ENCODE assay signal across 10 cellular contexts in genomic region chr7:120856198-120856597, GRCh38. TPM values are rescaled to one million over a fixed set of nuclear protein-coding genes. Genes with fewer than 3 reads are reported as not detected.
DNase-seq lines count a peak whose midpoint lies in the region; ATAC-seq and TF ChIP-seq lines count a peak whose summit lies in the region.
"Had no signal": no experiment of that assay in that cellular context is flagged by ENCODE, and none has a peak within 500 bp of the region (broad histone marks: within the 10 kb centered on the region; RNA-seq: fewer than 3 reads in every experiment).

No MANE protein-coding gene starts in this region.

- H3K9me3 ChIP-seq in esophagus muscularis mucosa (no peaks in the 10 kb centered on the region), parathyroid adenoma (ENCODE audit: control insufficient read depth, low read length) (no peaks in the 10 kb centered on the region), MG63 (no peaks in the 10 kb centered on the region)
- H3K9me3 ChIP-seq: testis had no signal

- H2AFZ ChIP-seq in parathyroid adenoma = no peak overlapping the region

- peak overlapping the region; percentile 68 to 81 (median 74) for H3K4me3 ChIP-seq in esophagus muscularis mucosa
- H3K4me3 ChIP-seq in parathyroid adenoma (ENCODE audit: low read depth, low read length) = peak overlapping the region; percentile 70
- no peak overlapping the region for H3K4me3 ChIP-seq in MG63

- peaks cover 21% of the 10 kb centered on the region for H3K36me3 Mint-ChIP-seq in Calu3 (ENCODE audit: insufficient read depth, unreplicated experiment)

- H3K4me3 Mint-ChIP-seq in Calu3 (ENCODE audit: low read depth, unreplicated experiment) = peak overlapping the region; percentile 98

- H3K27me3 ChIP-seq in esophagus muscularis mucosa (no peaks in the 10 kb centered on the region), parathyroid adenoma (ENCODE audit: control insufficient read depth, insufficient read depth, low read length) (no peaks in the 10 kb centered on the region), MG63 (no peaks in the 10 kb centered on the region)
- H3K27me3 ChIP-seq: testis had no signal

- H3K9ac ChIP-seq in parathyroid adenoma = no peak overlapping the region

- H3K4me1 ChIP-seq in esophagus muscularis mucosa (peaks cover 5 to 19% (median 11%) of the 10 kb centered on the region in 4 donors), parathyroid adenoma (no peaks in the 10 kb centered on the region)
- H3K4me1 ChIP-seq: testis had no signal

- TF ChIP-seq POLR2A in esophagus muscularis mucosa (IDR thresholded peaks at IDR 0.05; ENCODE audit: low read depth) = no peak

- DNase-seq in Calu3 (no peak), NCI-H69 (lab: John Stamatoyannopoulos, UW) (peak; percentile 18), esophagus muscularis mucosa (ENCODE audit: extremely low spot score) (no peak), MG63 (no peak), CD1c-positive myeloid dendritic cell (ENCODE audit: extremely low spot score) (no peak)

- WGBS in esophagus muscularis mucosa = 77% methylated on average over 5 of the region's 5 CpGs

- no peaks in the 10 kb centered on the region for H3K79me2 ChIP-seq in parathyroid adenoma

- no peak for TF ChIP-seq CTCF in Calu3 (IDR thresholded peaks at IDR 0.05; ENCODE audit: unreplicated experiment)
- no peak for TF ChIP-seq CTCF in esophagus muscularis mucosa (IDR thresholded peaks at IDR 0.05)
- no peak for TF ChIP-seq CTCF in parathyroid adenoma (IDR thresholded peaks at IDR 0.05)

- H3K27ac ChIP-seq in esophagus muscularis mucosa (replicated peaks in 1 of 4) (no peak overlapping the region), parathyroid adenoma (no peak overlapping the region)

- intact Hi-C loops in Calu3 (cut with micrococcal nuclease; ENCODE audit: unreplicated experiment) (loop anchor here (2.0 kb wide), 1 partner anchor 49 kb away; no protein-coding TSS in a partner anchor), esophagus muscularis mucosa (cut with DNase I) (loop anchor here (5.0 kb wide), 2 partner anchors 49 to 96 kb away; partner anchors contain the start of gene ING3)

- H3K36me3 ChIP-seq in esophagus muscularis mucosa (no peaks in the 10 kb centered on the region), parathyroid adenoma (ENCODE audit: control insufficient read depth, insufficient read depth, low read length) (no peaks in the 10 kb centered on the region), MG63 (no peaks in the 10 kb centered on the region)

- H3K9me3 Mint-ChIP-seq in Calu3 (ENCODE audit: low read depth, unreplicated experiment) = no peaks in the 10 kb centered on the region

- no peaks in the 10 kb centered on the region for H3K27me3 Mint-ChIP-seq in Calu3 (ENCODE audit: unreplicated experiment)

- TF ChIP-seq EP300 in esophagus muscularis mucosa (IDR thresholded peaks at IDR 0.05) = no peak

- CTCF ChIA-PET in Calu3 (lab: Charles Lee) = no interaction called here

- H3K27ac Mint-ChIP-seq in Calu3 (ENCODE audit: unreplicated experiment) = no peak overlapping the region

- ATAC-seq in HG03139 (IDR thresholded peaks at IDR 0.05; ENCODE audit: unreplicated experiment) (no peak), HG02973 (IDR thresholded peaks at IDR 0.05; ENCODE audit: unreplicated experiment) (no peak)

- H3K4me1 Mint-ChIP-seq in Calu3 (ENCODE audit: low read depth, unreplicated experiment) = peaks cover 9% of the 10 kb centered on the region

- no TSS peak for BruUV-seq in Calu3 (replicated peaks; lab: Mats Ljungman, UMichigan)

- peak overlapping the region; percentile 85 for H3K4me2 ChIP-seq in parathyroid adenoma (ENCODE audit: low read length)

RNA-seq across cellular contexts. Expression of gene TSPAN12, which starts 1.7 kb away (rescaled TPM):
- total RNA-seq in Calu3 (2022) = 14.6 and 18.5 TPM in 2 replicates
- total RNA-seq in esophagus muscularis mucosa = 10 to 100 TPM in 2 of 4 donors, 1 to 10 TPM in 2; 6.5 to 17.7 (median 10.1) TPM
- 3.1 TPM in 1 of 2 replicates, not detected in the other for total RNA-seq in MG63 (2014; rRNA removed; shearing (Covaris generic); ENCODE audit: low replicate concordance)
- total RNA-seq: activated CD8-positive, alpha-beta memory T cell treated with anti-CD3 and anti-CD28 coated beads for 36 hours had no signal
